18 cellular contexts compared by ENCODE assay signal in genomic region chr6:149061933-149062332, GRCh38.
DNase-seq lines count a peak whose midpoint lies in the region; ATAC-seq, FAIRE-seq and TF ChIP-seq lines count a peak whose summit lies in the region.
"Had no signal": no experiment of that assay in that cellular context is flagged by ENCODE, and none has a peak within 500 bp of the region (broad histone marks: within the 10 kb centered on the region; RNA-seq: fewer than 3 reads in every experiment).

No MANE protein-coding gene starts in this region.

- POLR2A ChIA-PET in A549 (lab: Yijun Ruan, JAX), result interaction anchor here (1.4 kb wide), 1 partner anchor 30 kb away, joined by 6 read pairs; no protein-coding TSS in a partner anchor

- TF ChIP-seq RAD21 in A549 (conservative IDR thresholded peaks at IDR 0.05 in 1 of 2, IDR thresholded peaks at IDR 0.05 in 1 of 2), result no peak

- H3K4me2 ChIP-seq in A549 (peak overlapping the region; percentile 64), hepatocyte (peak overlapping the region; percentile 28)

- H3K36me3 ChIP-seq in hepatocyte (replicated peaks; ENCODE audit: insufficient read depth, low read depth), result no peaks in the 10 kb centered on the region

- peaks cover 37% of the 10 kb centered on the region for H3K4me1 Mint-ChIP-seq in T-helper 17 cell
- peaks cover 49 to 59% of the 10 kb centered on the region in 2 donors for H3K4me1 Mint-ChIP-seq in immature natural killer cell

- no peak overlapping the region for H3K4me3 Mint-ChIP-seq in T-helper 17 cell
- H3K4me3 Mint-ChIP-seq in immature natural killer cell, result peak overlapping the region in 1 of 5 donors; percentile 82
- H3K4me3 Mint-ChIP-seq: HFFc6 had no signal

- H4K20me1 ChIP-seq in hepatocyte (ENCODE audit: insufficient read depth, poor library complexity, severe bottlenecking), result no peaks in the 10 kb centered on the region

- H3K9me3 Mint-ChIP-seq in immature natural killer cell, result no peaks in the 10 kb centered on the region
- H3K9me3 Mint-ChIP-seq: CD4-positive, alpha-beta memory T cell; HFFc6 had no signal

- in situ Hi-C loops in KBM-7 (cut with MboI; ENCODE audit: low pct_unique_long_range_greater_than_20kb, low sequenced_read_pairs), result no loop called here

- no peaks in the 10 kb centered on the region for H3K79me2 ChIP-seq in hepatocyte

- H3K27me3 Mint-ChIP-seq in T-helper 17 cell (no peaks in the 10 kb centered on the region), immature natural killer cell (ENCODE audit: low read depth in 3 of 3) (peaks cover 1 to 7% (median 3%) of the 10 kb centered on the region in 3 donors)
- H3K27me3 Mint-ChIP-seq: CD4-positive, alpha-beta memory T cell had no signal

- no peaks in the 10 kb centered on the region for H3K27me3 ChIP-seq in hepatocyte

- no peak for TF ChIP-seq EP300 in A549 (IDR thresholded peaks at IDR 0.05)

- no peaks in the 10 kb centered on the region for H3K9me2 ChIP-seq in hepatocyte (replicated peaks; ENCODE audit: insufficient read depth)

- FAIRE-seq in A549 (lab: Jason Lieb, UNC) (no peak), GM12891 (lab: Jason Lieb, UNC) (peak; percentile 71)
- FAIRE-seq: H1 had no signal

- WGBS in A549 (ENCODE audit: missing lambda C conversion rate), result 92% methylated on average over 2 of the region's 2 CpGs
- 49% methylated on average over 2 of the region's 2 CpGs for WGBS in hepatocyte (ENCODE audit: low lambda C conversion rate, missing lambda C conversion rate)

- H3K27ac Mint-ChIP-seq in T-helper 17 cell (peak overlapping the region; percentile 93), immature natural killer cell (peak overlapping the region in 3 of 6 donors; percentile 37 to 89 (median 50))
- H3K27ac Mint-ChIP-seq: HFFc6 had no signal

- TF ChIP-seq CTCF in A549 (IDR thresholded peaks at IDR 0.05) (no peak), hepatocyte (IDR thresholded peaks at IDR 0.05; ENCODE audit: poor library complexity) (no peak)

- no peaks in the 10 kb centered on the region for H3K9me3 ChIP-seq in A549
- no peaks in the 10 kb centered on the region for H3K9me3 ChIP-seq in T-helper 17 cell (ENCODE audit: control insufficient read depth, low read length, poor library complexity, severe bottlenecking)
- H3K9me3 ChIP-seq in hepatocyte (ENCODE audit: low read depth), result no peaks in the 10 kb centered on the region

- peaks cover 42% of the 10 kb centered on the region for H3K4me1 ChIP-seq in A549
- peaks cover 33% of the 10 kb centered on the region for H3K4me1 ChIP-seq in hepatocyte (ENCODE audit: insufficient read depth)

- DNase-seq in A549 (ENCODE audit: low read depth in 1 of 2, low spot score in 1 of 2) (no peak), GM12891 (ENCODE audit: insufficient read length, low spot score) (no peak), T-helper 17 cell (no peak), hepatocyte (ENCODE audit: low spot score) (no peak), KBM-7 (no peak), immature natural killer cell (no peak)
- DNase-seq: AML-193; CD4-positive, alpha-beta memory T cell; DMS79 treated with DMSO at 0.1 percent for 48 hours; GF-D8; HFFc6; MV-4-11; NCI-H1436 treated with DMSO at 0.1 percent for 48 hours; NCI-H524 had no signal

- H3K27ac ChIP-seq in A549, result peak overlapping the region; percentile 63 to 71; a peak in 5 of 6 replicates
- peak overlapping the region; percentile 50 for H3K27ac ChIP-seq in hepatocyte

- CTCF ChIA-PET in A549 (lab: Yijun Ruan, JAX), result interaction anchor here (0.6 to 1.2 kb wide), 2 partner anchors 13 to 723 kb away, joined by 5 read pairs; no protein-coding TSS in a partner anchor

- H3K36me3 Mint-ChIP-seq in T-helper 17 cell (ENCODE audit: low read depth) (no peaks in the 10 kb centered on the region), immature natural killer cell (no peaks in the 10 kb centered on the region)
- H3K36me3 Mint-ChIP-seq: CD4-positive, alpha-beta memory T cell had no signal

- no peak for ATAC-seq in A549
- ATAC-seq in T-helper 17 cell, result no peak
- no peak for ATAC-seq in HG02852 (IDR thresholded peaks at IDR 0.05; ENCODE audit: unreplicated experiment)
- ATAC-seq in HG02981 (IDR thresholded peaks at IDR 0.05; ENCODE audit: unreplicated experiment), result no peak
- ATAC-seq: Right ventricle myocardium inferior had no signal

- TF ChIP-seq POLR2A in A549 (IDR thresholded peaks at IDR 0.05; ENCODE audit: low read length) (no peak), GM12891 (IDR thresholded peaks at IDR 0.05; ENCODE audit: low read depth, low read length) (no peak)

- H2AFZ ChIP-seq in hepatocyte, result no peak overlapping the region

- H3K4me3 ChIP-seq in A549, result no peak overlapping the region
- H3K4me3 ChIP-seq in hepatocyte, result no peak overlapping the region

TF ChIP-seq in A549, 52 proteins besides CTCF, POLR2A, EP300 and RAD21 (continues in another document):
- TF ChIP-seq ELK1 (IDR thresholded peaks at IDR 0.05; ENCODE audit: low read depth, low read length) (no peak), CEBPB (IDR thresholded peaks at IDR 0.05) (no peak), EHMT2 (IDR thresholded peaks at IDR 0.05; ENCODE audit: low read depth) (no peak), PHF8 (IDR thresholded peaks at IDR 0.05; ENCODE audit: borderline replicate concordance, low read depth) (no peak), HMGXB4 (CRISPR knock-in tag; IDR thresholded peaks at IDR 0.05; ENCODE audit: borderline replicate concordance) (no peak), GATA3 (IDR thresholded peaks at IDR 0.05; ENCODE audit: borderline replicate concordance) (no peak), RNF2 (IDR thresholded peaks at IDR 0.05; ENCODE audit: borderline replicate concordance, low read depth) (no peak), FOSB (CRISPR knock-in tag; IDR thresholded peaks at IDR 0.05) (no peak), HES2 (IDR thresholded peaks at IDR 0.05) (no peak), KDM5A (IDR thresholded peaks at IDR 0.05) (no peak)

TF ChIP-seq in GM12891, 5 proteins besides CTCF, POLR2A, EP300 and RAD21:
- TF ChIP-seq TAF1 (IDR thresholded peaks at IDR 0.05; ENCODE audit: low read depth, low read length) (no peak), PAX5 (IDR thresholded peaks at IDR 0.05; ENCODE audit: insufficient read depth, low read length, severe bottlenecking) (no peak), POLR2AphosphoS5 (IDR thresholded peaks at IDR 0.05; ENCODE audit: low read depth, low read length) (no peak), POU2F2 (IDR thresholded peaks at IDR 0.05; ENCODE audit: low read depth, low read length) (no peak), SPI1 (IDR thresholded peaks at IDR 0.05; ENCODE audit: low read depth, low read length) (no peak)
